In genomic region chr4:6200922-6201362, GRCh38 we compare ENCODE assay signal across 9 cellular contexts. TPM values are rescaled to one million over a fixed set of nuclear protein-coding genes. Genes with fewer than 3 reads are reported as not detected.
DNase-seq lines count a peak whose midpoint lies in the region; ATAC-seq, FAIRE-seq and TF ChIP-seq lines count a peak whose summit lies in the region.
"Had no signal": no experiment of that assay in that cellular context is flagged by ENCODE, and none has a peak within 500 bp of the region (broad histone marks: within the 10 kb centered on the region; RNA-seq: fewer than 3 reads in every experiment).

No MANE protein-coding gene starts in this region.

- no peaks in the 10 kb centered on the region for H3K36me3 Mint-ChIP-seq in brain

- peaks cover 60% of the 10 kb centered on the region for H3K27me3 Mint-ChIP-seq in brain

- H3K36me3 ChIP-seq in HUES64 (ENCODE audit: insufficient read depth, low read length): no peaks in the 10 kb centered on the region
- no peaks in the 10 kb centered on the region for H3K36me3 ChIP-seq in psoas muscle (ENCODE audit: insufficient read depth in 1 of 2, low read depth in 1 of 2)

- DNase-seq in psoas muscle: no peak
- no peak for DNase-seq in D721Med (ENCODE audit: insufficient read length, low spot score)

- intact Hi-C loops in psoas muscle (cut with DNase I): no loop called here

- no peak overlapping the region for H3K27ac Mint-ChIP-seq in brain

- peaks cover 6% of the 10 kb centered on the region; the same call in 1 of the 2 replicates for H3K4me1 ChIP-seq in HUES64 (ENCODE audit: insufficient read depth, low read length)
- H3K4me1 ChIP-seq in psoas muscle: no peaks in the 10 kb centered on the region

- H3K4me3 Mint-ChIP-seq in brain: peak overlapping the region; percentile 38 to 76 (median 74)

- H3K27ac ChIP-seq in HUES64 (ENCODE audit: low read depth, low read length) (no peak overlapping the region), psoas muscle (no peak overlapping the region)

- H3K4me3 ChIP-seq in HUES64 (ENCODE audit: low read length) (peak overlapping the region; percentile 69), psoas muscle (peak overlapping the region; percentile 54)

- H3K9ac ChIP-seq in HUES64 (ENCODE audit: low read depth, low read length): peak overlapping the region; percentile 63; the same call in 1 of the 2 replicates

- H3K9me3 Mint-ChIP-seq in brain: peaks cover 7 to 15% (median 8%) of the 10 kb centered on the region in 5 experiments

- no peak for FAIRE-seq in D721Med (lab: Jason Lieb, UNC)

- TF ChIP-seq CTCF in brain (conservative IDR thresholded peaks at IDR 0.05) (no peak), psoas muscle (IDR thresholded peaks at IDR 0.05) (no peak), D721Med (IDR thresholded peaks at IDR 0.05; ENCODE audit: insufficient read depth, missing control alignments) (no peak)

- peaks cover 14% of the 10 kb centered on the region for H3K4me1 Mint-ChIP-seq in brain

- WGBS in HUES64: 11% methylated on average over 15 of the region's 15 CpGs
- 11 to 13% (median 12%) methylated on average over 15 of the region's 15 CpGs for WGBS in psoas muscle, 3 donors

- H3K27me3 ChIP-seq in HUES64 (ENCODE audit: insufficient read depth, low read length) (peaks cover 42% of the 10 kb centered on the region), psoas muscle (ENCODE audit: insufficient read depth in 3 of 3, low read length in 2 of 3) (peaks cover 0 to 72% (median 23%) of the 10 kb centered on the region in 3 donors)

- no peaks in the 10 kb centered on the region for H3K9me3 ChIP-seq in HUES64 (ENCODE audit: insufficient read depth, low read depth, low read length)
- H3K9me3 ChIP-seq in psoas muscle: no peaks in the 10 kb centered on the region

- ATAC-seq in GM19351 (IDR thresholded peaks at IDR 0.05; ENCODE audit: unreplicated experiment): peak; percentile 6
- no peak for ATAC-seq in psoas muscle
- no peak for ATAC-seq in HG02970 (IDR thresholded peaks at IDR 0.05; ENCODE audit: low FRiP score, unreplicated experiment)
- no peak for ATAC-seq in GM21528 (IDR thresholded peaks at IDR 0.05; ENCODE audit: low FRiP score, unreplicated experiment)
- ATAC-seq in HG03039 (IDR thresholded peaks at IDR 0.05; ENCODE audit: unreplicated experiment): no peak

RNA-seq across cellular contexts. Expression of gene JAKMIP1, which starts 0.6 kb away (rescaled TPM):
- polyA plus RNA-seq in HUES64 (2013, experiment 1 of 2): 1.7 TPM
- 3.0 TPM for polyA plus RNA-seq in HUES64 (2013, experiment 2 of 2)
- 42.6 TPM for polyA plus RNA-seq in brain (ENCODE audit: insufficient read depth, low read depth, low replicate concordance)
- not detected for total RNA-seq in psoas muscle
- polyA plus RNA-seq in psoas muscle: under 1 TPM in 1 of 3 donors, not detected in 2; 0.04 TPM
- total RNA-seq: fibroblast of lung had no signal
- polyA plus RNA-seq: fibroblast of lung had no signal

Comparison
In these comparisons a context has a peak if more than half of its experiments do, and no peak if none do; other contexts are left out.
1. RNA of gene JAKMIP1, which starts 0.6 kb away (polyA plus RNA-seq): 42.6 TPM in brain (single experiment); 0.04 TPM in psoas muscle; every median in the first group is over 10 times any median in the second.